7 cellular contexts compared by ENCODE assay signal in genomic region chr16:55257971-55258613, GRCh38.
DNase-seq lines count a peak whose midpoint lies in the region; ATAC-seq, FAIRE-seq and TF ChIP-seq lines count a peak whose summit lies in the region.

No MANE protein-coding gene starts in this region.

- no peak overlapping the region for H3K4me3 ChIP-seq in right cardiac atrium (ENCODE audit: low read length)

- H3K4me3 Mint-ChIP-seq in activated T-helper 2 cell treated with anti-CD3 and anti-CD28 coated beads, Interferon-gamma antibody, Interleukin-2, Interleukin-4, amounts not matched to agents 10 μg/mL and 5 μg/mL and 100 μg/mL, durations not matched to agents 14 hours and 24 hours and 36 hours (ENCODE audit: low read depth): no peak overlapping the region

- DNase-seq in H54 (ENCODE audit: insufficient read length, low spot score) (peak; percentile 21), NCI-H69 (lab: John Stamatoyannopoulos, UW) (peak; percentile 23), right cardiac atrium (peak; percentile 58 to 82 (median 79)), NCI-H187 (lab: John Stamatoyannopoulos, UW) (no peak)
- DNase-seq in activated T-helper 2 cell treated with anti-CD3 and anti-CD28 coated beads, Interferon-gamma antibody, Interleukin-2, Interleukin-4, amounts not matched to agents 10 μg/mL and 5 μg/mL and 100 μg/mL, durations not matched to agents 14 hours and 24 hours and 36 hours (ENCODE audit: low spot score): peak; percentile 41
- peak; percentile 8 to 31 for DNase-seq in stimulated activated CD4-positive, alpha-beta T cell treated with anti-CD3 and anti-CD28 coated beads, Interleukin-1b, Interleukin-23, amount 100 ng/mL, for 4 hours (ENCODE audit: low read depth in 2 of 2)

- peak; percentile 67 for TF ChIP-seq CTCF in GM12872 (IDR thresholded peaks at IDR 0.05; ENCODE audit: insufficient read depth, low read depth, low read length)

- no peak overlapping the region for H3K27ac ChIP-seq in right cardiac atrium (ENCODE audit: low read length)

- H3K4me1 Mint-ChIP-seq in activated T-helper 2 cell treated with anti-CD3 and anti-CD28 coated beads, Interferon-gamma antibody, Interleukin-2, Interleukin-4, amounts not matched to agents 10 μg/mL and 5 μg/mL and 100 μg/mL, durations not matched to agents 14 hours and 24 hours and 36 hours (ENCODE audit: low read depth): peaks cover 1% of the 10 kb centered on the region

- intact Hi-C loops in activated T-helper 2 cell treated with anti-CD3 and anti-CD28 coated beads, Interferon-gamma antibody, Interleukin-2, Interleukin-4, amounts not matched to agents 10 μg/mL and 5 μg/mL and 100 μg/mL, durations not matched to agents 14 hours and 24 hours and 36 hours (cut with micrococcal nuclease): no loop called here
- intact Hi-C loops in right cardiac atrium (cut with DNase I): no loop called here

- no peaks in the 10 kb centered on the region for H3K9me3 Mint-ChIP-seq in activated T-helper 2 cell treated with anti-CD3 and anti-CD28 coated beads, Interferon-gamma antibody, Interleukin-2, Interleukin-4, amounts not matched to agents 10 μg/mL and 5 μg/mL and 100 μg/mL, durations not matched to agents 14 hours and 24 hours and 36 hours

- no peaks in the 10 kb centered on the region for H3K36me3 Mint-ChIP-seq in activated T-helper 2 cell treated with anti-CD3 and anti-CD28 coated beads, Interferon-gamma antibody, Interleukin-2, Interleukin-4, amounts not matched to agents 10 μg/mL and 5 μg/mL and 100 μg/mL, durations not matched to agents 14 hours and 24 hours and 36 hours (ENCODE audit: low read depth)

- H3K27me3 Mint-ChIP-seq in activated T-helper 2 cell treated with anti-CD3 and anti-CD28 coated beads, Interferon-gamma antibody, Interleukin-2, Interleukin-4, amounts not matched to agents 10 μg/mL and 5 μg/mL and 100 μg/mL, durations not matched to agents 14 hours and 24 hours and 36 hours (ENCODE audit: low read depth): peaks cover 2% of the 10 kb centered on the region

- 35% methylated on average over 9 of the region's 9 CpGs for WGBS in right cardiac atrium

- FAIRE-seq in H54 (lab: Jason Lieb, UNC): no peak

- H3K9me3 ChIP-seq in right cardiac atrium (ENCODE audit: control insufficient read depth, low read length): no peaks in the 10 kb centered on the region

- ATAC-seq in right cardiac atrium: peak; percentile 78 to 92

- H3K27me3 ChIP-seq in right cardiac atrium (ENCODE audit: control insufficient read depth, insufficient read depth): no peaks in the 10 kb centered on the region

- no peak overlapping the region for H3K27ac Mint-ChIP-seq in activated T-helper 2 cell treated with anti-CD3 and anti-CD28 coated beads, Interferon-gamma antibody, Interleukin-2, Interleukin-4, amounts not matched to agents 10 μg/mL and 5 μg/mL and 100 μg/mL, durations not matched to agents 14 hours and 24 hours and 36 hours

- no peak for TF ChIP-seq POLR2A in H54 (IDR thresholded peaks at IDR 0.05; ENCODE audit: low read depth, low read length)

- no peaks in the 10 kb centered on the region for H3K4me1 ChIP-seq in right cardiac atrium (ENCODE audit: control insufficient read depth, insufficient read depth, low read length)

Comparison
In these comparisons a context has a peak if more than half of its experiments do, and no peak if none do; other contexts are left out.
1. DNase-seq: peak in H54 (single experiment), NCI-H69 (single experiment), activated T-helper 2 cell treated with anti-CD3 and anti-CD28 coated beads, Interferon-gamma antibody, Interleukin-2, Interleukin-4, amounts not matched to agents 10 μg/mL and 5 μg/mL and 100 μg/mL, durations not matched to agents 14 hours and 24 hours and 36 hours (single experiment), right cardiac atrium (3 of 3) and stimulated activated CD4-positive, alpha-beta T cell treated with anti-CD3 and anti-CD28 coated beads, Interleukin-1b, Interleukin-23, amount 100 ng/mL, for 4 hours (2 of 2); none in NCI-H187 (0 of 2).